In genomic region chr12:54588110-54588831, GRCh38 we compare ENCODE assay signal across 7 cellular contexts. TPM values are rescaled to one million over a fixed set of nuclear protein-coding genes. Genes with fewer than 3 reads are reported as not detected.
DNase-seq lines count a peak whose midpoint lies in the region; ATAC-seq, FAIRE-seq and TF ChIP-seq lines count a peak whose summit lies in the region.

Gene PPP1R1A, minus strand, starts transcription at chr12:54588659. Its CDS starts 171 bp downstream, at chr12:54588488.

- intact Hi-C loops in K562 (cut with micrococcal nuclease), result no loop called here

- H3K79me2 ChIP-seq in K562 (ENCODE audit: control insufficient read depth, insufficient read depth, low read length), result no peaks in the 10 kb centered on the region

- H3K4me3 Mint-ChIP-seq in stimulated activated naive CD8-positive, alpha-beta T cell treated with anti-CD3 and anti-CD28 coated beads, Interleukin-15, amount 100 ng/mL, for 72 hours, result peak within 1 kb of the TSS; percentile 51 to 58

- TF ChIP-seq RAD21 in Ishikawa (IDR thresholded peaks at IDR 0.05; ENCODE audit: low read depth) (no peak), K562 (CRISPR knock-in tag; conservative IDR thresholded peaks at IDR 0.05 in 1 of 2, IDR thresholded peaks at IDR 0.05 in 1 of 2) (no peak)

- TF ChIP-seq EP300 in Ishikawa (IDR thresholded peaks at IDR 0.05; ENCODE audit: borderline replicate concordance) (no peak), K562 (IDR thresholded peaks at IDR 0.05; ENCODE audit: low read length) (no peak)

- FAIRE-seq in K562 (lab: Jason Lieb, UNC), result no peak

- CTCF ChIA-PET in K562 (lab: Yijun Ruan, JAX; ENCODE audit: low intra/inter-chr PET ratio), result no interaction called here

- H3K27ac Mint-ChIP-seq in stimulated activated naive CD8-positive, alpha-beta T cell treated with anti-CD3 and anti-CD28 coated beads, Interleukin-15, amount 100 ng/mL, for 72 hours, result no peak within 1 kb of the TSS

- peaks cover 38 to 79% of the 10 kb centered on the region in 2 experiments for H3K27me3 ChIP-seq in K562 (ENCODE audit: control insufficient read depth in 2 of 2, insufficient read depth in 2 of 2, low read length in 2 of 2)

- DNase-seq in K562 (ENCODE audit: extremely low read depth in 1 of 4, low spot score in 3 of 4), result peak in 2 of 4 experiments; percentile 64 to 65
- peak; percentile 57 for DNase-seq in left lobe of liver (ENCODE audit: low spot score)
- no peak for DNase-seq in stimulated activated naive CD8-positive, alpha-beta T cell treated with anti-CD3 and anti-CD28 coated beads, Interleukin-15, amount 100 ng/mL, for 72 hours
- no peak for DNase-seq in NCI-H1694 treated with DMSO at 0.1 percent for 48 hours (lab: John Stamatoyannopoulos, UW)
- DNase-seq in NCI-H1048 (lab: John Stamatoyannopoulos, UW), result no peak
- no peak for DNase-seq in stimulated activated CD4-positive, alpha-beta T cell treated with anti-CD3 and anti-CD28 coated beads, Interleukin-2, amount 100 ng/mL, for 24 hours

- H3K4me1 Mint-ChIP-seq in stimulated activated naive CD8-positive, alpha-beta T cell treated with anti-CD3 and anti-CD28 coated beads, Interleukin-15, amount 100 ng/mL, for 72 hours, result peaks cover 11% of the 10 kb centered on the region

- H4K20me1 ChIP-seq in K562 (replicated peaks; ENCODE audit: control insufficient read depth, insufficient read depth, low read length), result peaks cover 14% of the 10 kb centered on the region

- no peak within 1 kb of the TSS for H3K9ac ChIP-seq in K562 (ENCODE audit: insufficient read depth in 1 of 2, low read depth in 2 of 2, low read length in 2 of 2)

- peaks cover 0 to 9% of the 10 kb centered on the region in 2 experiments; a peak in 1 of 5 replicates for H3K4me1 ChIP-seq in K562 (replicated peaks in 1 of 2; ENCODE audit: control insufficient read depth in 2 of 2, insufficient read depth in 2 of 2, low read length in 2 of 2)

- no peak within 1 kb of the TSS for H2AFZ ChIP-seq in K562 (ENCODE audit: low read depth, low read length)

- H3K27ac ChIP-seq in K562 (ENCODE audit: extremely low read depth, low read depth, low read length), result no peak within 1 kb of the TSS

- H3K9me3 ChIP-seq in K562 (replicated peaks; ENCODE audit: control insufficient read depth, insufficient read depth, low read depth, low read length), result no peaks in the 10 kb centered on the region

- H3K36me3 ChIP-seq in K562 (ENCODE audit: control insufficient read depth, insufficient read depth, low read length), result no peaks in the 10 kb centered on the region

- 5% methylated on average over 38 of the region's 75 CpGs for WGBS in K562 (ENCODE audit: insufficient coverage, low coverage, missing lambda C conversion rate)

- no peaks in the 10 kb centered on the region for H3K9me1 ChIP-seq in K562 (ENCODE audit: control insufficient read depth, insufficient read depth, low read length)

- peaks cover 88% of the 10 kb centered on the region for H3K27me3 Mint-ChIP-seq in stimulated activated naive CD8-positive, alpha-beta T cell treated with anti-CD3 and anti-CD28 coated beads, Interleukin-15, amount 100 ng/mL, for 72 hours

- no peak for TF ChIP-seq CTCF in K562 (IDR thresholded peaks at IDR 0.05 in 2 of 3, conservative IDR thresholded peaks at IDR 0.05 in 1 of 3; ENCODE audit: insufficient read depth in 2 of 3, low read depth in 1 of 3, low read length in 3 of 3)

- no peak within 1 kb of the TSS for H3K4me2 ChIP-seq in K562 (ENCODE audit: insufficient read depth, low read length)

- ATAC-seq in K562 (no peak; the same call in 1 of the 3 replicates), left lobe of liver (peak; percentile 65)
- peak; percentile 18 for ATAC-seq in stimulated activated naive CD8-positive, alpha-beta T cell treated with anti-CD3 and anti-CD28 coated beads, Interleukin-15, amount 100 ng/mL, for 72 hours

- no TSS peak for BruUV-seq in K562 (replicated peaks; lab: Mats Ljungman, UMichigan)

- H3K4me3 ChIP-seq in K562, result no peak within 1 kb of the TSS

- TF ChIP-seq POLR2A in K562 (conservative IDR thresholded peaks at IDR 0.05), result no peak

- POLR2A ChIA-PET in K562 (lab: Yijun Ruan, JAX), result no interaction called here

- in situ Hi-C loops in K562 (cut with MboI), result no loop called here

- no peaks in the 10 kb centered on the region for H3K9me3 Mint-ChIP-seq in stimulated activated naive CD8-positive, alpha-beta T cell treated with anti-CD3 and anti-CD28 coated beads, Interleukin-15, amount 100 ng/mL, for 72 hours

TF ChIP-seq in Ishikawa, 13 proteins besides CTCF, POLR2A, EP300 and RAD21:
- peak; percentile 73; the same call in 1 of the 2 replicates for TF ChIP-seq ZBTB7A (IDR thresholded peaks at IDR 0.05; ENCODE audit: low read depth)
- no peak for TF ChIP-seq CEBPB (IDR thresholded peaks at IDR 0.05)

TF ChIP-seq in K562, 482 proteins besides CTCF, POLR2A, EP300 and RAD21 (continues in another document):
- TF ChIP-seq, protein P1, sequence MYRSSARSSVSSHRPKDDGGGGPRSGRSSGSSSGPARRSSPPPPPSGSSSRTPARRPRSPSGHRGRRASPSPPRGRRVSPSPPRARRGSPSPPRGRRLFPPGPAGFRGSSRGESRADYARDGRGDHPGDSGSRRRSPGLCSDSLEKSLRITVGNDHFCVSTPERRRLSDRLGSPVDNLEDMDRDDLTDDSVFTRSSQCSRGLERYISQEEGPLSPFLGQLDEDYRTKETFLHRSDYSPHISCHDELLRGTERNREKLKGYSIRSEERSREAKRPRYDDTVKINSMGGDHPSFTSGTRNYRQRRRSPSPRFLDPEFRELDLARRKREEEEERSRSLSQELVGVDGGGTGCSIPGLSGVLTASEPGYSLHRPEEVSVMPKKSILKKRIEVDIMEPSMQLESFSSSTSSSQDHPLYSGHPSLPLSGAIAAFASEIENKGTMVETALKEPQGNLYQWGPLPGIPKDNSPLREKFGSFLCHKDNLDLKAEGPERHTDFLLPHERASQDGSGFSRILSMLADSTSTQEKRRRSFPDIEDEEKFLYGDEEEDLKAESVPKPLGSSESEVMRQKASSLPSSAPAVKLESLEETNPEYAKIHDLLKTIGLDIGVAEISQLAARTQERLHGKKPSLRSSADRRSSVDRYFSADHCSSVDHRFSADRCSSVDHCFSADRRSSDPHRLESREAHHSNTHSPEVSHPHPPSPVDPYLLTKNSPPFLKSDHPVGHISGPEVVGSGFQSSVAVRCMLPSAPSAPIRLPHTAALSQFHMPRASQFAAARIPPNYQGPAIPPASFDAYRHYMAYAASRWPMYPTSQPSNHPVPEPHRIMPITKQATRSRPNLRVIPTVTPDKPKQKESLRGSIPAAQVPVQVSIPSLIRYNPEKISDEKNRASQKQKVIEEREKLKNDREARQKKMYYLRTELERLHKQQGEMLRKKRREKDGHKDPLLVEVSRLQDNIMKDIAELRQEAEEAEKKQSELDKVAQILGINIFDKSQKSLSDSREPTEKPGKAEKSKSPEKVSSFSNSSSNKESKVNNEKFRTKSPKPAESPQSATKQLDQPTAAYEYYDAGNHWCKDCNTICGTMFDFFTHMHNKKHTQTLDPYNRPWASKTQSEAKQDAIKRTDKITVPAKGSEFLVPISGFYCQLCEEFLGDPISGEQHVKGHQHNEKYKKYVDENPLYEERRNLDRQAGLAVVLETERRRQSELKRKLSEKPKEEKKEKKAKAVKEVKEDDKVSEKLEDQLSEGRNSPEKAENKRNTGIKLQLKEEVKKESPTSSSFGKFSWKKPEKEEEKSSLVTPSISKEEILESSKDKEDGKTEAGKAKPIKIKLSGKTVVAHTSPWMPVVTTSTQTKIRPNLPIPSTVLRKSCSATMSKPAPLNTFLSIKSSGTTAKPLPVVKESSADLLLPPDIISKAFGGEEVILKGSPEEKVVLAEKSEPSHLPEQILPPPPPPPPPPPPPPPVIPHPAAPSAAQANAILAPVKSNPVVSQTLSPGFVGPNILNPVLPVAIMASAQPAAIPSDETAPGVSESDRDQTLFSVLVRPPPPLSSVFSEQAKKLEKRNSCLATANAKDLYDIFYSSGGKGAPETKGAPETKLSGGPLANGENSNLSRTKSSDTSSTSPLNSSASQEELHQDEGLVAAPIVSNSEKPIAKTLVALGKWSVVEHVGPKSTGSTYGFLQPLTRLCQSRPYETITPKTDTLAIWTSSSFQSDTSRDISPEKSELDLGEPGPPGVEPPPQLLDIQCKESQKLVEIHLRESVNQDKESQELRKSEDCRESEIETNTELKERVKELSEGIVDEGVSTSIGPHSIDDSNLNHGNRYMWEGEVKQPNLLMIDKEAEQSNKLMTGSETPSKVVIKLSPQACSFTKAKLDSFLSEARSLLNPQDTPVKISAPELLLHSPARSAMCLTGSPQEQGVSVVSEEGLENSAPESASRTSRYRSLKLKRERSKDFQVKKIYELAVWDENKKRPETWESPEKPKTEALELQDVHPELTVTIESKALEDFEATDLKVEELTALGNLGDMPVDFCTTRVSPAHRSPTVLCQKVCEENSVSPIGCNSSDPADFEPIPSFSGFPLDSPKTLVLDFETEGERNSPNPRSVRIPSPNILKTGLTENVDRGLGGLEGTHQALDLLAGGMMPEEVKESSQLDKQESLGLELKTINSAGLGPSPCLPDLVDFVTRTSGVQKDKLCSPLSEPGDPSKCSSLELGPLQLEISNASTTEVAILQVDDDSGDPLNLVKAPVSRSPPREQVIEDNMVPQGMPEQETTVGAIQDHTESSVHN (IDR thresholded peaks at IDR 0.05; ENCODE audit: borderline replicate concordance in 1 of 2, low read depth in 1 of 2), result no peak
- TF ChIP-seq PPARD (CRISPR knock-in tag; IDR thresholded peaks at IDR 0.05), result no peak
- TF ChIP-seq, protein P2, sequence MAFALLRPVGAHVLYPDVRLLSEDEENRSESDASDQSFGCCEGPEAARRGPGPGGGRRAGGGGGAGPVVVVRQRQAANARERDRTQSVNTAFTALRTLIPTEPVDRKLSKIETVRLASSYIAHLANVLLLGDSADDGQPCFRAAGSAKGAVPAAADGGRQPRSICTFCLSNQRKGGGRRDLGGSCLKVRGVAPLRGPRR (CRISPR knock-in tag; IDR thresholded peaks at IDR 0.05), result no peak

RNA-seq across cellular contexts. Expression of gene PPP1R1A, which starts in this region (rescaled TPM):
- not detected in 2 replicates for total RNA-seq in K562 (2011; cell fraction: chromatin; rRNA removed; ENCODE audit: low replicate concordance)
- total RNA-seq in K562 (2011; cell fraction: nucleolus; rRNA removed), result not detected in 2 replicates
- not detected in 2 replicates for total RNA-seq in K562 (2011; cell fraction: nucleoplasm; rRNA removed)
- not detected in 2 replicates for total RNA-seq in K562 (2014; rRNA removed)
- total RNA-seq in K562 (2014; rRNA removed; fragmentation: Illumina TruSeq; extraction: Trizol), result not detected in 2 replicates
- not detected in 2 replicates for total RNA-seq in K562 (2015; rRNA removed; fragmentation: Illumina TruSeq; extraction: Trizol)
- not detected in 2 replicates for total RNA-seq in K562 (2021)
- polyA plus RNA-seq in K562 (2011; rRNA removed), result not detected in 2 replicates
- not detected in 2 replicates for polyA plus RNA-seq in K562 (2011; cell fraction: cytosol; rRNA removed)
- not detected in 2 replicates for polyA plus RNA-seq in K562 (2011; cell fraction: nucleus; rRNA removed)
- polyA plus RNA-seq in K562 (2012), result 0.07 TPM in 1 of 2 replicates, not detected in the other
- not detected in 2 replicates for polyA plus RNA-seq in K562 (2014; fragmentation: Illumina TruSeq; extraction: Trizol)
- not detected for polyA plus RNA-seq in K562 (2014; fragmentation: Nextera tagmentation; extraction: Ambion mirVana)
- not detected in 2 replicates for polyA plus RNA-seq in K562 (2014; rRNA removed)
- polyA minus RNA-seq in K562 (2011; rRNA and poly(A)+ RNA removed), result not detected in 2 replicates
- polyA minus RNA-seq in K562 (2011; cell fraction: cytosol; rRNA and poly(A)+ RNA removed), result not detected in 2 replicates
- polyA minus RNA-seq in K562 (2011; cell fraction: nucleus; rRNA and poly(A)+ RNA removed), result not detected in 2 replicates
- 60.9 TPM for total RNA-seq in left lobe of liver

Comparison
In these comparisons a context has a peak if more than half of its experiments do, and no peak if none do; other contexts are left out.
1. RNA of gene PPP1R1A (total RNA-seq): 60.9 TPM in left lobe of liver (single experiment); not detected in K562; every median in the first group is over 10 times any median in the second.